In genomic region chr3:94441494-94441847, GRCh38 we compare ENCODE assay signal across 11 cellular contexts.
"Had no signal": no experiment of that assay in that cellular context is flagged by ENCODE, and none has a peak within 500 bp of the region (broad histone marks: within the 10 kb centered on the region; RNA-seq: fewer than 3 reads in every experiment).

No MANE protein-coding gene starts in this region.

- H3K36me3 Mint-ChIP-seq: immature natural killer cell had no signal

- H3K9me3 ChIP-seq: colonic mucosa, transverse colon had no signal

- H3K4me1 ChIP-seq: colonic mucosa, transverse colon had no signal

- H3K27me3 Mint-ChIP-seq: activated naive CD8-positive, alpha-beta T cell treated with anti-CD3 and anti-CD28 coated beads, Interleukin-2, amount 50 U/mL, for 24 hours had no signal

- H3K36me3 ChIP-seq: colonic mucosa, transverse colon had no signal

- H3K4me1 Mint-ChIP-seq: activated naive CD8-positive, alpha-beta T cell treated with anti-CD3 and anti-CD28 coated beads, Interleukin-2, amount 50 U/mL, for 24 hours; immature natural killer cell had no signal

- ATAC-seq: activated naive CD8-positive, alpha-beta T cell treated with anti-CD3 and anti-CD28 coated beads, Interleukin-2, amount 50 U/mL, for 24 hours had no signal

- H3K27ac ChIP-seq: colonic mucosa, transverse colon had no signal

- H3K4me3 ChIP-seq: colonic mucosa, transverse colon had no signal

- DNase-seq: activated CD4-positive, alpha-beta T cell treated with anti-CD3 and anti-CD28 coated beads, Interleukin-2, amount 50 U/mL, for 1 hour; activated naive CD8-positive, alpha-beta T cell treated with anti-CD3 and anti-CD28 coated beads, Interleukin-2, amount 50 U/mL, for 24 hours; caudate nucleus; colonic mucosa; foreskin melanocyte; head of caudate nucleus; immature natural killer cell; stimulated activated CD4-positive, alpha-beta T cell treated with anti-CD3 and anti-CD28 coated beads, Interleukin-4, amount 100 ng/mL, for 1 hour; stimulated activated naive CD4-positive, alpha-beta T cell; transverse colon had no signal

- H3K27me3 ChIP-seq: colonic mucosa, transverse colon had no signal

- H3K27ac Mint-ChIP-seq: activated naive CD8-positive, alpha-beta T cell treated with anti-CD3 and anti-CD28 coated beads, Interleukin-2, amount 50 U/mL, for 24 hours; activated T-helper 1 cell treated with anti-CD3 and anti-CD28 coated beads, Interleukin-12 subunit alpha, Interleukin-12 subunit beta, Interleukin-2, Interleukin-4 antibody, amounts not matched to agents 30 ng/mL and 10 ng/mL and 1 ng/mL, durations not matched to agents 14 hours and 24 hours and 36 hours; immature natural killer cell had no signal

- H3K4me3 Mint-ChIP-seq: activated naive CD8-positive, alpha-beta T cell treated with anti-CD3 and anti-CD28 coated beads, Interleukin-2, amount 50 U/mL, for 24 hours; activated T-helper 1 cell treated with anti-CD3 and anti-CD28 coated beads, Interleukin-12 subunit alpha, Interleukin-12 subunit beta, Interleukin-2, Interleukin-4 antibody, amounts not matched to agents 30 ng/mL and 10 ng/mL and 1 ng/mL, durations not matched to agents 14 hours and 24 hours and 36 hours; immature natural killer cell had no signal
